1 cellular context compared by ENCODE assay signal in genomic region chr1:211515090-211516023, GRCh38.
TF ChIP-seq lines count a peak whose summit lies in the region.

No MANE protein-coding gene starts in this region.

TF ChIP-seq in K562, 482 proteins besides CTCF, POLR2A, EP300 and RAD21 (continued from another document and continues in another):
- TF ChIP-seq THAP12 (CRISPR knock-in tag; IDR thresholded peaks at IDR 0.05) (0 out of 2 replicates have a peak, but pooled peaks have one; percentile 13), ZNF140 (CRISPR knock-in tag; IDR thresholded peaks at IDR 0.05) (no peak), ILK (tag; IDR thresholded peaks at IDR 0.05; ENCODE audit: borderline replicate concordance, low read depth) (no peak), HBP1 (CRISPR knock-in tag; IDR thresholded peaks at IDR 0.05) (no peak), PURB (CRISPR knock-in tag; IDR thresholded peaks at IDR 0.05; ENCODE audit: low read depth) (0 out of 2 replicates have a peak, but pooled peaks have one; percentile 55), LCOR (CRISPR knock-in tag; IDR thresholded peaks at IDR 0.05) (peak; percentile 38), ZNF512 (tag; IDR thresholded peaks at IDR 0.05) (no peak), NFYB (IDR thresholded peaks at IDR 0.05; ENCODE audit: extremely low read depth, insufficient read length) (no peak), TGIF2 (CRISPR knock-in tag; IDR thresholded peaks at IDR 0.05) (no peak), BRCA1 (IDR thresholded peaks at IDR 0.05) (no peak), BRCA1 (CRISPR knock-in tag; IDR thresholded peaks at IDR 0.05) (no peak), NR2C1 (IDR thresholded peaks at IDR 0.05) (no peak), NR2C1 (tag; IDR thresholded peaks at IDR 0.05) (peak; percentile 67; the same call in 1 of the 2 replicates), USF2 (CRISPR knock-in tag; IDR thresholded peaks at IDR 0.05) (no peak), MIER1 (IDR thresholded peaks at IDR 0.05; ENCODE audit: low read depth) (no peak), AFF1 (IDR thresholded peaks at IDR 0.05; ENCODE audit: low read depth in 1 of 2, partially characterized antibody in 2 of 2) (no peak), EZH2 (IDR thresholded peaks at IDR 0.05; ENCODE audit: borderline replicate concordance, low read depth, low read length) (no peak), DPF2 (IDR thresholded peaks at IDR 0.05) (peak; percentile 40; the same call in 1 of the 2 replicates), HNRNPLL (IDR thresholded peaks at IDR 0.05; ENCODE audit: low read depth, low read length, poor library complexity, severe bottlenecking) (peak; percentile 48), SIN3A (IDR thresholded peaks at IDR 0.05; ENCODE audit: borderline replicate concordance in 2 of 2, control insufficient read depth in 1 of 2, low read depth in 2 of 2, low read length in 2 of 2) (no peak), POLR2AphosphoS2 (IDR thresholded peaks at IDR 0.05; ENCODE audit: low read length) (no peak), ZNF232 (CRISPR knock-in tag; IDR thresholded peaks at IDR 0.05) (no peak), IFI16 (CRISPR knock-in tag; IDR thresholded peaks at IDR 0.05) (no peak), RB1 (IDR thresholded peaks at IDR 0.05; ENCODE audit: low read depth) (peak; percentile 100), CUX1 (CRISPR knock-in tag; IDR thresholded peaks at IDR 0.05) (peak; percentile 64; the same call in 1 of the 2 replicates), HCFC1 (IDR thresholded peaks at IDR 0.05; ENCODE audit: low read depth, low read length) (peak; percentile 48), FOXK2 (conservative IDR thresholded peaks at IDR 0.05 in 1 of 2, IDR thresholded peaks at IDR 0.05 in 1 of 2; ENCODE audit: low read depth in 2 of 2) (no peak), MEF2D (tag; conservative IDR thresholded peaks at IDR 0.05; ENCODE audit: low read depth) (no peak), EP400 (IDR thresholded peaks at IDR 0.05) (peak; percentile 65; the same call in 1 of the 2 replicates), E2F6 (IDR thresholded peaks at IDR 0.05; ENCODE audit: borderline replicate concordance in 1 of 2, extremely low read depth in 1 of 2, insufficient read depth in 1 of 2, insufficient read length in 1 of 2, low read depth in 1 of 2, low read length in 1 of 2, poor library complexity in 1 of 2, severe bottlenecking in 1 of 2) (peak; percentile 98 to 99), RBFOX2 (IDR thresholded peaks at IDR 0.05; ENCODE audit: low read depth, low read length) (peak; percentile 84), ZNF79 (CRISPR knock-in tag; IDR thresholded peaks at IDR 0.05; ENCODE audit: low read depth) (no peak), ZNF23 (CRISPR knock-in tag; IDR thresholded peaks at IDR 0.05) (peak; percentile 63; the same call in 1 of the 2 replicates), USF1 (CRISPR knock-in tag; IDR thresholded peaks at IDR 0.05) (peak; percentile 42; the same call in 1 of the 2 replicates), ZNF143 (CRISPR knock-in tag; IDR thresholded peaks at IDR 0.05) (no peak), PHF8 (IDR thresholded peaks at IDR 0.05; ENCODE audit: borderline replicate concordance, low read length) (peak; percentile 48; the same call in 1 of the 2 replicates), MAX (CRISPR knock-in tag; IDR thresholded peaks at IDR 0.05) (peak; percentile 99), SMARCC2 (IDR thresholded peaks at IDR 0.05; ENCODE audit: low read depth) (no peak), POU5F1 (IDR thresholded peaks at IDR 0.05; ENCODE audit: borderline replicate concordance, low read depth, low read length, partially characterized antibody) (no peak), ZNF655 (CRISPR knock-in tag; IDR thresholded peaks at IDR 0.05) (no peak), PHF21A (IDR thresholded peaks at IDR 0.05; ENCODE audit: borderline replicate concordance, low read depth) (no peak), ZNF586 (CRISPR knock-in tag; conservative IDR thresholded peaks at IDR 0.05) (no peak), ZNF263 (CRISPR knock-in tag; IDR thresholded peaks at IDR 0.05; ENCODE audit: borderline replicate concordance) (no peak), ZNF431 (CRISPR knock-in tag; IDR thresholded peaks at IDR 0.05) (peak; percentile 94), PHF20 (IDR thresholded peaks at IDR 0.05; ENCODE audit: partially characterized antibody) (no peak), SRF (CRISPR knock-in tag; IDR thresholded peaks at IDR 0.05) (no peak; a peak in 1 of 4 replicates), ZNF175 (CRISPR knock-in tag; IDR thresholded peaks at IDR 0.05; ENCODE audit: low read depth) (no peak), ZNF785 (CRISPR knock-in tag; IDR thresholded peaks at IDR 0.05) (no peak)
